Comparison of ENCODE assay signal across 8 cellular contexts in genomic region chr15:45185903-45186770, GRCh38. TPM values are rescaled to one million over a fixed set of nuclear protein-coding genes. Genes with fewer than 3 reads are reported as not detected.
A peak's percentile ranks its signal among the peaks of the same experiment; 100 is the strongest.
DNase-seq lines count a peak whose midpoint lies in the region; ATAC-seq and TF ChIP-seq lines count a peak whose summit lies in the region.

No MANE protein-coding gene starts in this region.

- peaks cover 3% of the 10 kb centered on the region for H3K36me3 Mint-ChIP-seq in activated CD4-positive, alpha-beta T cell treated with anti-CD3 and anti-CD28 coated beads, Interleukin-2, amount 10 ng/mL, durations not matched to agents 24 days and 14 days (ENCODE audit: low read depth)

- H3K9ac ChIP-seq in mesendoderm (ENCODE audit: low read length): peak overlapping the region; percentile 64

- H3K79me2 ChIP-seq in mesendoderm (ENCODE audit: control insufficient read depth, insufficient read depth, low read length): peaks cover 13% of the 10 kb centered on the region

- H3K4me3 ChIP-seq in breast epithelium (peak overlapping the region; percentile 63 to 79 (median 75)), mesendoderm (ENCODE audit: low read length) (peak overlapping the region; percentile 69), tibial artery (peak overlapping the region; percentile 74 to 82)

- WGBS in mesendoderm (ENCODE audit: extremely low coverage, insufficient coverage, low lambda C conversion rate): no CpG with 5 or more reads among the region's 8 CpGs

- no peak overlapping the region for H4K5ac ChIP-seq in mesendoderm (ENCODE audit: low read length)

- intact Hi-C loops in activated CD4-positive, alpha-beta T cell treated with anti-CD3 and anti-CD28 coated beads, Interleukin-2, amount 10 ng/mL, durations not matched to agents 24 days and 14 days (cut with micrococcal nuclease): no loop called here
- intact Hi-C loops in breast epithelium (cut with DNase I; ENCODE audit: low total_unique reads) (no loop called here), tibial artery (cut with DNase I; ENCODE audit: low total_unique reads) (no loop called here)

- H3K4me1 ChIP-seq in breast epithelium: peaks cover 0 to 5% of the 10 kb centered on the region in 2 donors
- H3K4me1 ChIP-seq in mesendoderm (ENCODE audit: control insufficient read depth, low read depth, low read length): peaks cover 14% of the 10 kb centered on the region
- H3K4me1 ChIP-seq in tibial artery: peaks cover 0 to 32% (median 24%) of the 10 kb centered on the region in 4 donors

- H3K27me3 Mint-ChIP-seq in activated CD4-positive, alpha-beta T cell treated with anti-CD3 and anti-CD28 coated beads, Interleukin-2, amount 10 ng/mL, durations not matched to agents 24 days and 14 days: peaks cover 9% of the 10 kb centered on the region

- H3K27ac ChIP-seq in breast epithelium (peak overlapping the region; percentile 85 to 94), mesendoderm (ENCODE audit: low read depth, low read length) (no peak overlapping the region), tibial artery (peak overlapping the region; percentile 91 to 93)

- no peak overlapping the region for H4K8ac ChIP-seq in mesendoderm (ENCODE audit: low read depth, low read length)

- peaks cover 26% of the 10 kb centered on the region for H3K4me1 Mint-ChIP-seq in activated CD4-positive, alpha-beta T cell treated with anti-CD3 and anti-CD28 coated beads, Interleukin-2, amount 10 ng/mL, durations not matched to agents 24 days and 14 days

- peak overlapping the region; percentile 15 for H2AK5ac ChIP-seq in mesendoderm (ENCODE audit: low read length)

- no peak for TF ChIP-seq CTCF in breast epithelium (IDR thresholded peaks at IDR 0.05)
- TF ChIP-seq CTCF in tibial artery (IDR thresholded peaks at IDR 0.05): no peak

- H3K79me1 ChIP-seq in mesendoderm (ENCODE audit: low read length): peaks cover 26% of the 10 kb centered on the region

- no peak overlapping the region for H3K18ac ChIP-seq in mesendoderm (ENCODE audit: low read length)

- H3K23ac ChIP-seq in mesendoderm (ENCODE audit: low read length): no peak overlapping the region

- H3K9me3 ChIP-seq in breast epithelium (no peaks in the 10 kb centered on the region), tibial artery (no peaks in the 10 kb centered on the region)

- no peak overlapping the region for H2BK120ac ChIP-seq in mesendoderm (ENCODE audit: low read depth, low read length)

- H2BK15ac ChIP-seq in mesendoderm (replicated peaks; ENCODE audit: low read depth): no peak overlapping the region

- no peak for DNase-seq in activated CD4-positive, alpha-beta T cell treated with anti-CD3 and anti-CD28 coated beads, Interleukin-2, amount 10 ng/mL, durations not matched to agents 24 days and 14 days
- DNase-seq in activated CD4-positive, alpha-beta T cell treated with anti-CD3 and anti-CD28 coated beads, Interleukin-2, amount 50 U/mL, for 48 hours: no peak
- DNase-seq in breast epithelium (ENCODE audit: low spot score in 2 of 2) (no peak), mesendoderm (peak; percentile 50), tibial artery (no peak), glomerular visceral epithelial cell (ENCODE audit: extremely low spot score) (no peak)

- H3K4me3 Mint-ChIP-seq in activated CD4-positive, alpha-beta T cell treated with anti-CD3 and anti-CD28 coated beads, Interleukin-2, amount 10 ng/mL, durations not matched to agents 24 days and 14 days: peak overlapping the region; percentile 85

- ATAC-seq in HG03280 (IDR thresholded peaks at IDR 0.05; ENCODE audit: unreplicated experiment) (no peak), GM21367 (IDR thresholded peaks at IDR 0.05; ENCODE audit: unreplicated experiment) (no peak)

- peak overlapping the region; percentile 63 for H3K56ac ChIP-seq in mesendoderm (ENCODE audit: low read length)

- no peak overlapping the region for H3K4ac ChIP-seq in mesendoderm (ENCODE audit: low read depth, low read length)

- peak overlapping the region; percentile 44 for H3K27ac Mint-ChIP-seq in activated CD4-positive, alpha-beta T cell treated with anti-CD3 and anti-CD28 coated beads, Interleukin-2, amount 10 ng/mL, durations not matched to agents 24 days and 14 days

- peak overlapping the region; percentile 38 for H3K4me2 ChIP-seq in mesendoderm (ENCODE audit: low read length)

- H2BK5ac ChIP-seq in mesendoderm (ENCODE audit: low read length): no peak overlapping the region

- H3K9me3 Mint-ChIP-seq in activated CD4-positive, alpha-beta T cell treated with anti-CD3 and anti-CD28 coated beads, Interleukin-2, amount 10 ng/mL, durations not matched to agents 24 days and 14 days: no peaks in the 10 kb centered on the region

- H3K27me3 ChIP-seq in breast epithelium (no peaks in the 10 kb centered on the region), mesendoderm (ENCODE audit: insufficient read depth, low read length, poor library complexity) (peaks cover 5% of the 10 kb centered on the region), tibial artery (no peaks in the 10 kb centered on the region)

- H3K36me3 ChIP-seq in breast epithelium: no peaks in the 10 kb centered on the region
- H3K36me3 ChIP-seq in mesendoderm (ENCODE audit: control insufficient read depth, insufficient read depth, low read length): no peaks in the 10 kb centered on the region
- no peaks in the 10 kb centered on the region for H3K36me3 ChIP-seq in tibial artery

- no peak for TF ChIP-seq POLR2A in breast epithelium (IDR thresholded peaks at IDR 0.05)

RNA-seq across cellular contexts. Expression of gene SHF, which starts 1.6 kb away (rescaled TPM):
- total RNA-seq in activated CD4-positive, alpha-beta T cell treated with anti-CD3 and anti-CD28 coated beads, Interleukin-2, amount 10 ng/mL, durations not matched to agents 24 days and 14 days: 14.4 and 16.1 TPM in 2 replicates
- total RNA-seq in breast epithelium: 1 to 10 TPM; 5.0 to 9.7 (median 9.5) TPM
- 19.6 TPM for polyA plus RNA-seq in mesendoderm (2013, experiment 1 of 2)
- polyA plus RNA-seq in mesendoderm (2013, experiment 2 of 2): 20.2 TPM

RNA-seq across cellular contexts. Expression of gene DUOX1, which starts 56.3 kb away (rescaled TPM):
- 0.02 and 0.14 TPM in 2 replicates for total RNA-seq in activated CD4-positive, alpha-beta T cell treated with anti-CD3 and anti-CD28 coated beads, Interleukin-2, amount 10 ng/mL, durations not matched to agents 24 days and 14 days
- total RNA-seq in breast epithelium: 1 to 10 TPM in 2 of 3 donors, under 1 TPM in 1; 0.80 to 7.2 (median 1.6) TPM
- 0.18 TPM for polyA plus RNA-seq in mesendoderm (2013, experiment 1 of 2)
- 0.08 TPM for polyA plus RNA-seq in mesendoderm (2013, experiment 2 of 2)

RNA-seq across cellular contexts. Expression of gene DUOXA1, which starts 56.5 kb away (rescaled TPM):
- not detected in 2 replicates for total RNA-seq in activated CD4-positive, alpha-beta T cell treated with anti-CD3 and anti-CD28 coated beads, Interleukin-2, amount 10 ng/mL, durations not matched to agents 24 days and 14 days
- 1 to 10 TPM in 2 of 3 donors, under 1 TPM in 1; 0.80 to 3.3 (median 1.0) TPM for total RNA-seq in breast epithelium
- polyA plus RNA-seq in mesendoderm (2013, experiment 1 of 2): 0.14 TPM
- polyA plus RNA-seq in mesendoderm (2013, experiment 2 of 2): 0.04 TPM
